ENCODE assay signal across 8 cellular contexts in genomic region chr2:27428213-27428977, GRCh38. TPM values are rescaled to one million over a fixed set of nuclear protein-coding genes. Genes with fewer than 3 reads are reported as not detected.
DNase-seq lines count a peak whose midpoint lies in the region; ATAC-seq and TF ChIP-seq lines count a peak whose summit lies in the region.

Gene NRBP1 (plus strand): TSS chr2:27428631. CDS start chr2:27433274, 4,643 bp downstream.

- DNase-seq in DMS79 (lab: John Stamatoyannopoulos, UW) (peak; percentile 88), KG1 (lab: John Stamatoyannopoulos, UW) (peak; percentile 81), Peyer's patch (peak; percentile 89 to 97 (median 96))
- peak; percentile 96 for DNase-seq in activated T-cell treated with anti-CD3 and anti-CD28 coated beads, Interleukin-2, amount 50 U/mL, for 48 hours
- DNase-seq in stimulated activated CD8-positive, alpha-beta memory T cell treated with anti-CD3 and anti-CD28 coated beads, Interleukin-7, amount 100 ng/mL, for 24 hours (ENCODE audit: low read depth): peak; percentile 83

- peak in 1 of 6 experiments; percentile 8 for TF ChIP-seq CTCF in Peyer's patch (IDR thresholded peaks at IDR 0.05)

- peak; percentile 84 for ATAC-seq in GM21723 (IDR thresholded peaks at IDR 0.05; ENCODE audit: unreplicated experiment)
- ATAC-seq in esophagus mucosa: peak; percentile 96

- peaks cover 0 to 34% (median 11%) of the 10 kb centered on the region in 4 donors for H3K4me1 ChIP-seq in Peyer's patch
- peaks cover 8 to 37% of the 10 kb centered on the region in 2 donors for H3K4me1 ChIP-seq in muscle layer of duodenum (ENCODE audit: control insufficient read depth in 1 of 2, insufficient read depth in 2 of 2, low read length in 2 of 2)

- peaks cover 0 to 5% (median 0%) of the 10 kb centered on the region in 3 donors for H3K36me3 ChIP-seq in Peyer's patch
- peaks cover 3 to 8% of the 10 kb centered on the region in 2 donors for H3K36me3 ChIP-seq in muscle layer of duodenum (ENCODE audit: control insufficient read depth in 1 of 2, insufficient read depth in 2 of 2, low read length in 2 of 2)

- H3K27ac ChIP-seq in Peyer's patch (peak within 1 kb of the TSS; percentile 95 to 100 (median 98)), muscle layer of duodenum (ENCODE audit: low read length) (peak within 1 kb of the TSS; percentile 88)

- peak within 1 kb of the TSS; percentile 78 to 99 (median 86) for H3K4me3 ChIP-seq in Peyer's patch
- peak within 1 kb of the TSS; percentile 82 to 88 for H3K4me3 ChIP-seq in muscle layer of duodenum (ENCODE audit: low read depth in 1 of 2, low read length in 2 of 2)

- TF ChIP-seq POLR2A in Peyer's patch (IDR thresholded peaks at IDR 0.05): peak; percentile 96 to 97

- H3K27me3 ChIP-seq in Peyer's patch (no peaks in the 10 kb centered on the region), muscle layer of duodenum (ENCODE audit: low read depth, low read length) (no peaks in the 10 kb centered on the region)

- H3K9me3 ChIP-seq in Peyer's patch: no peaks in the 10 kb centered on the region
- no peaks in the 10 kb centered on the region for H3K9me3 ChIP-seq in muscle layer of duodenum (ENCODE audit: control insufficient read depth in 1 of 2, low read length in 2 of 2)

RNA-seq across cellular contexts. Expression of gene NRBP1, which starts in this region (rescaled TPM):
- total RNA-seq in Peyer's patch (10 to 100 TPM; 51.3 to 75.9 (median 63.6) TPM), esophagus mucosa (86.6 TPM)

Comparison
In these comparisons a context has a peak if more than half of its experiments do, and no peak if none do; other contexts are left out.
1. Peak in every context shown above with its lines: DNase-seq, ATAC-seq, H3K4me3 ChIP-seq and H3K27ac ChIP-seq.